16 cellular contexts compared by ENCODE assay signal in genomic region chr2:36329746-36330145, GRCh38. TPM values are rescaled to one million over a fixed set of nuclear protein-coding genes. Genes with fewer than 3 reads are reported as not detected.
A peak's percentile ranks its signal among the peaks of the same experiment; 100 is the strongest.
DNase-seq lines count a peak whose midpoint lies in the region; ATAC-seq and TF ChIP-seq lines count a peak whose summit lies in the region.
"Had no signal": no experiment of that assay in that cellular context is flagged by ENCODE, and none has a peak within 500 bp of the region (broad histone marks: within the 10 kb centered on the region; RNA-seq: fewer than 3 reads in every experiment).

No MANE protein-coding gene starts in this region.

- H3K27me3 ChIP-seq in mammary epithelial cell (ENCODE audit: insufficient read depth, low read length) (no peaks in the 10 kb centered on the region), breast epithelium (no peaks in the 10 kb centered on the region), upper lobe of left lung (no peaks in the 10 kb centered on the region)
- H3K27me3 ChIP-seq: gastrocnemius medialis, tibial artery had no signal

- TF ChIP-seq CTCF in mammary epithelial cell (conservative IDR thresholded peaks at IDR 0.05 in 1 of 2, IDR thresholded peaks at IDR 0.05 in 1 of 2; ENCODE audit: extremely low read depth in 1 of 2, insufficient read depth in 1 of 2, low read depth in 1 of 2, low read length in 2 of 2) (no peak), breast epithelium (IDR thresholded peaks at IDR 0.05) (no peak), astrocyte of the cerebellum (IDR thresholded peaks at IDR 0.05; ENCODE audit: low read depth, low read length, missing control alignments) (no peak), upper lobe of left lung (IDR thresholded peaks at IDR 0.05) (no peak), nephron progenitor cell (IDR thresholded peaks at IDR 0.05) (no peak)

- in situ Hi-C loops in mammary epithelial cell (cut with MboI; ENCODE audit: low sequenced_read_pairs in 2 of 2) = loop anchor here (25.0 kb wide), 2 partner anchors 333 to 842 kb away; no protein-coding TSS in a partner anchor
- in situ Hi-C loops in astrocyte of the cerebellum (cut with HindIII; ENCODE audit: low sequenced_read_pairs) = loop anchor here (25.0 kb wide), 1 partner anchor 333 kb away; no protein-coding TSS in a partner anchor

- no peak overlapping the region for H3K4me3 ChIP-seq in mammary epithelial cell (replicated peaks in 1 of 3; ENCODE audit: insufficient read depth in 1 of 3, low read depth in 2 of 3, low read length in 3 of 3)
- no peak overlapping the region for H3K4me3 ChIP-seq in breast epithelium
- no peak overlapping the region for H3K4me3 ChIP-seq in astrocyte of the cerebellum (ENCODE audit: low read depth, low read length)
- H3K4me3 ChIP-seq in upper lobe of left lung = no peak overlapping the region
- H3K4me3 ChIP-seq: gastrocnemius medialis, skin epidermis, tibial artery had no signal

- no peak overlapping the region for H3K27ac ChIP-seq in mammary epithelial cell (ENCODE audit: insufficient read depth, low read depth, low read length)
- peak overlapping the region in 1 of 2 donors; percentile 40 for H3K27ac ChIP-seq in breast epithelium
- no peak overlapping the region for H3K27ac ChIP-seq in upper lobe of left lung
- H3K27ac ChIP-seq: 22Rv1, gastrocnemius medialis, tibial artery had no signal

- H3K4me1 ChIP-seq in mammary epithelial cell (ENCODE audit: insufficient read depth, low read length) (peaks cover 22% of the 10 kb centered on the region), breast epithelium (no peaks in the 10 kb centered on the region), upper lobe of left lung (no peaks in the 10 kb centered on the region)
- H3K4me1 ChIP-seq: gastrocnemius medialis, tibial artery had no signal

- no peaks in the 10 kb centered on the region for H3K9me3 Mint-ChIP-seq in nephron progenitor cell

- BruUV-seq in mammary epithelial cell (replicated peaks; lab: Mats Ljungman, UMichigan) = no TSS peak

- intact Hi-C loops in mammary epithelial cell (cut with micrococcal nuclease) (loop anchor here (10.0 kb wide), 1 partner anchor 1165 kb away; no protein-coding TSS in a partner anchor), breast epithelium (cut with DNase I; ENCODE audit: low total_unique reads) (no loop called here)

- no peaks in the 10 kb centered on the region for H3K36me3 Mint-ChIP-seq in nephron progenitor cell (ENCODE audit: low read depth)

- no peaks in the 10 kb centered on the region for H4K20me1 ChIP-seq in mammary epithelial cell (ENCODE audit: insufficient read depth, low read length)

- no peak overlapping the region for H3K27ac Mint-ChIP-seq in nephron progenitor cell

- no peaks in the 10 kb centered on the region for H3K4me1 Mint-ChIP-seq in nephron progenitor cell

- no peak overlapping the region for H2AFZ ChIP-seq in mammary epithelial cell (ENCODE audit: low read depth, low read length)

- no peak overlapping the region for H3K4me3 Mint-ChIP-seq in nephron progenitor cell

- no peak overlapping the region for H3K4me2 ChIP-seq in mammary epithelial cell (ENCODE audit: insufficient read depth, low read depth, low read length)

- TF ChIP-seq POLR2A in breast epithelium (IDR thresholded peaks at IDR 0.05) = no peak
- TF ChIP-seq POLR2A in upper lobe of left lung (IDR thresholded peaks at IDR 0.05) = no peak

- H3K9me3 ChIP-seq in mammary epithelial cell (replicated peaks; ENCODE audit: insufficient read depth, low read length) (no peaks in the 10 kb centered on the region), breast epithelium (no peaks in the 10 kb centered on the region), upper lobe of left lung (no peaks in the 10 kb centered on the region)
- H3K9me3 ChIP-seq: gastrocnemius medialis, tibial artery had no signal

- ATAC-seq in upper lobe of left lung (ENCODE audit: low FRiP score in 2 of 2) = peak; percentile 41 to 43
- ATAC-seq in HG02759 (IDR thresholded peaks at IDR 0.05; ENCODE audit: unreplicated experiment) = no peak
- no peak for ATAC-seq in GM21447 (IDR thresholded peaks at IDR 0.05; ENCODE audit: unreplicated experiment)
- ATAC-seq: gastrocnemius medialis had no signal

- no peak overlapping the region for H3K9ac ChIP-seq in mammary epithelial cell (ENCODE audit: insufficient read depth, low read length)

- no peak for TF ChIP-seq EP300 in upper lobe of left lung (IDR thresholded peaks at IDR 0.05)

- dilution Hi-C loops in mammary epithelial cell (cut with HindIII; ENCODE audit: low sequenced_read_pairs) = no loop called here

- WGBS in mammary epithelial cell (ENCODE audit: low coverage, missing lambda C conversion rate) = 79% methylated on average over 4 of the region's 4 CpGs
- 67 to 80% methylated on average over 4 of the region's 4 CpGs for WGBS in upper lobe of left lung, 2 donors

- DNase-seq in mammary epithelial cell (peak; percentile 60), breast epithelium (ENCODE audit: low spot score in 2 of 2) (no peak), astrocyte of the cerebellum (ENCODE audit: low read depth) (peak; percentile 29), hepatic stellate cell (ENCODE audit: low spot score) (peak; percentile 51), upper lobe of left lung (no peak), nephron progenitor cell (no peak)
- DNase-seq: activated CD4-positive, alpha-beta T cell treated with anti-CD3 and anti-CD28 coated beads for 1 hour; DMS153; gastrocnemius medialis; Kasumi-1; NCI-H2081 treated with DMSO at 0.1 percent for 48 hours; tibial artery had no signal

- H3K36me3 ChIP-seq in mammary epithelial cell (ENCODE audit: insufficient read depth, low read length) (no peaks in the 10 kb centered on the region), breast epithelium (no peaks in the 10 kb centered on the region), upper lobe of left lung (no peaks in the 10 kb centered on the region)
- H3K36me3 ChIP-seq: gastrocnemius medialis, tibial artery had no signal

- no peaks in the 10 kb centered on the region for H3K79me2 ChIP-seq in mammary epithelial cell (ENCODE audit: insufficient read depth, low read length)

- peaks cover 3% of the 10 kb centered on the region for H3K27me3 Mint-ChIP-seq in nephron progenitor cell (ENCODE audit: low read depth, poor library complexity)

- CTCF ChIA-PET in mammary epithelial cell (lab: Charles Lee; ENCODE audit: low non-redundant PET) = no interaction called here

RNA-seq across cellular contexts. Expression of gene CRIM1, which starts 25.8 kb away (rescaled TPM):
- total RNA-seq in mammary epithelial cell (100 to 1,000 TPM; 237 to 387 TPM), breast epithelium (100 to 1,000 TPM; 166 to 187 (median 178) TPM), upper lobe of left lung (100 to 1,000 TPM in 4 of 6 donors, 10 to 100 TPM in 2; 74.7 to 128 (median 110) TPM)
- polyA plus RNA-seq in mammary epithelial cell = 103 TPM
- 304 TPM for polyA minus RNA-seq in mammary epithelial cell

Comparison
In these comparisons a context has a peak if more than half of its experiments do, and no peak if none do; other contexts are left out.
1. DNase-seq: peak in mammary epithelial cell (single experiment), astrocyte of the cerebellum (single experiment) and hepatic stellate cell (single experiment); none in breast epithelium (0 of 2), upper lobe of left lung (0 of 2) and nephron progenitor cell (single experiment).
2. ATAC-seq: peak in upper lobe of left lung (2 of 2); none in HG02759 (single experiment) and GM21447 (single experiment).